ENCODE assay signal across 3 cellular contexts in genomic region chr9:17011870-17012269, GRCh38.
"Had no signal": no experiment of that assay in that cellular context is flagged by ENCODE, and none has a peak within 500 bp of the region (broad histone marks: within the 10 kb centered on the region; RNA-seq: fewer than 3 reads in every experiment).

No MANE protein-coding gene starts in this region.

- ATAC-seq: GM12878 had no signal

- DNase-seq: GDM1, GF-D8 had no signal

- H3K4me3 ChIP-seq: GM12878 had no signal
